1 cellular context compared by ENCODE assay signal in genomic region chr1:36306902-36307456, GRCh38.
TF ChIP-seq lines count a peak whose summit lies in the region.

No MANE protein-coding gene starts in this region.

TF ChIP-seq in SK-N-SH, 30 proteins besides CTCF, POLR2A, EP300 and RAD21 (continued from another document):
- TF ChIP-seq NRF1 (IDR thresholded peaks at IDR 0.05; ENCODE audit: low read depth, low read length) (peak; percentile 31; the same call in 1 of the 2 replicates), RXRA (IDR thresholded peaks at IDR 0.05; ENCODE audit: borderline replicate concordance, low read depth) (no peak), PBX3 (IDR thresholded peaks at IDR 0.05) (no peak; the same call in 1 of the 2 replicates), USF2 (IDR thresholded peaks at IDR 0.05; ENCODE audit: borderline replicate concordance, low read depth, low read length) (no peak), POLR2AphosphoS5 (IDR thresholded peaks at IDR 0.05; ENCODE audit: low read depth, low read length) (peak; percentile 79), TAF1 (IDR thresholded peaks at IDR 0.05; ENCODE audit: borderline replicate concordance, low read depth, low read length) (0 out of 2 replicates have a peak, but pooled peaks have one; percentile 40), TCF12 (IDR thresholded peaks at IDR 0.05) (no peak), ZBTB33 (IDR thresholded peaks at IDR 0.05; ENCODE audit: borderline replicate concordance, low read depth) (no peak), EZH2phosphoT487 (IDR thresholded peaks at IDR 0.05; ENCODE audit: borderline replicate concordance, low read depth) (no peak), CHD2 (IDR thresholded peaks at IDR 0.05; ENCODE audit: low read length, partially characterized antibody) (no peak), GABPA (IDR thresholded peaks at IDR 0.05; ENCODE audit: low read depth) (no peak), SMC3 (IDR thresholded peaks at IDR 0.05; ENCODE audit: low read depth, low read length) (peak; percentile 18; the same call in 1 of the 2 replicates), MEF2A (IDR thresholded peaks at IDR 0.05; ENCODE audit: borderline replicate concordance, low read depth) (no peak), RCOR1 (IDR thresholded peaks at IDR 0.05; ENCODE audit: low read length) (no peak)
